In the genomic region with DNA sequence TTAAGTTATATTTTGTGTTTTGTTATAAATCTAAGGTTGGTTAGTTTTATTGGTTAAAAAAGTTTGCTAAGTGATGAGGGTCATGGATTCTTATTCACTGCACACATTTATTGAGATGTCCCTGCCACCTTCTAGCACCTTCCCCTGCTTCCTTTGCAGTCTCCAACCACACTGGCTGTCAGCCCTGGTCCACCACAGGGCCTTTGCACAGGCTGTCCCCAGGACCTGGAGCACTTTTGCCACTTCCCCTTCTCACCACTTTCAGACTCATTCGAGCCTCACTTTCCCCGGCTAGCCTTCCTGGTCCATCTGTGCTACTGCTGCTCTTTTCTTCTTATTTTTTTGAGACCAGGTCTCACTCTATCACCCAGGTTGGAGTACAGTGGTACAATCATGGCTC, we compare ENCODE assay signal across 1 cellular context.
TF ChIP-seq lines count a peak whose summit lies in the region.

No MANE protein-coding gene starts in this region.

TF ChIP-seq in HEK293, 187 proteins besides CTCF, POLR2A, EP300 and RAD21 (continued from another document):
- no peak for TF ChIP-seq AEBP2 (tag by site-specific recombination; IDR thresholded peaks at IDR 0.05; ENCODE audit: borderline replicate concordance)
- TF ChIP-seq ZNF623 (tag by site-specific recombination; IDR thresholded peaks at IDR 0.05) = peak; percentile 94
